Comparison of ENCODE assay signal across 11 cellular contexts in the genomic region with DNA sequence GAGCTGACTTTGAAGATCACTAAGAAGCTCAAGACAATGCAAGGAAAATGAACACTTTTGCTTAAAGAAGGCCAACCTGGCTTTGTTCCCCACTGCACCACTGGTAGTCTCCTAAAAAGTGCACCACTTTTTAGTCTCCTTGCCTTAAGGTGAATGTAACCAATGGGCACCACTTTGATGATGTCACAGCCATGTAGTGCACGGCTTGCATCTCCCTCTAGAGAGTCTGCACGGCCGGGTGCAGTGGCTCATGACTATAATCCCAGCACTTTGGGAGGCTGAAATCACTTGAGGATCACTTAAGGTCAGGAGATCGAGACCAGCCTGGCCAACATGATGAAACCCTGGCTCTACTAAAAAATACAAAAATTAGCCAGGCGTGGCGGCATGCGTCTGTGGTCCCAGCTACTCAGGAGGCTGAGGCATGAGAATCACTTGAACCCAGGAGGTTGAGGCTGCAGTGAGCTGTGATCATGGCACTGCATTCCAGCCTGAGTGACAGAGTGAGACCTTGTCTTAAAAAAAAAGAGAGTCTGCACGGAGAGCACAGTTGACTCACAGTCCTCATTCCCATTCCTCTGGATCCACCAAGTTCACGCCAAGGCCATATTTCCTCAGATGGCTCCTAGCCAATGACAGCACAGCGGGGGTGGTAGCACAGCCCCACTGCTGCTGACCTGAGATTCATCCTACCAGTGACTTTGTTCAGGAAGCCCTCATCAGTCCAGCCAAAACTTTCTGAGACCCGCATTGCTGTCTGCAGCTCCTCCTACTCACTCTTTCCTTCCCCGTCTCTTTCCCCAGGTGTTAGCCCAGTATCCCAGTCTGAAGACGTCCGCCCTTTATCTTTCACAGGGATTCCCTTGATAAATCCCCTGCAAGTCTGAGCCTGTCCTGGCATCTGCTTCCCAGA. TPM values are rescaled to one million over a fixed set of nuclear protein-coding genes. Genes with fewer than 3 reads are reported as not detected.
DNase-seq lines count a peak whose midpoint lies in the region; ATAC-seq, FAIRE-seq and TF ChIP-seq lines count a peak whose summit lies in the region.
"Had no signal": no experiment of that assay in that cellular context is flagged by ENCODE, and none has a peak within 500 bp of the region (broad histone marks: within the 10 kb centered on the region; RNA-seq: fewer than 3 reads in every experiment).

No MANE protein-coding gene starts in this region.

- peaks cover 2% of the 10 kb centered on the region for H3K27me3 Mint-ChIP-seq in astrocyte (ENCODE audit: low read depth, unreplicated experiment)
- H3K27me3 Mint-ChIP-seq in activated T-cell treated with anti-CD3 and anti-CD28 coated beads, Interleukin-2, amount 50 U/mL, for 72 hours (ENCODE audit: low read depth): peaks cover 11% of the 10 kb centered on the region
- peaks cover 8% of the 10 kb centered on the region for H3K27me3 Mint-ChIP-seq in activated CD4-positive, alpha-beta memory T cell treated with anti-CD3 and anti-CD28 coated beads, Interleukin-2, amount 10 ng/mL, durations not matched to agents 7 days and 5 days

- peaks cover 9% of the 10 kb centered on the region for H3K9me3 ChIP-seq in astrocyte (ENCODE audit: insufficient read depth, low read depth, low read length)
- no peaks in the 10 kb centered on the region for H3K9me3 ChIP-seq in left ventricle myocardium inferior (replicated peaks)
- H3K9me3 ChIP-seq in skeletal muscle tissue (ENCODE audit: control insufficient read depth in 3 of 3, low read length in 3 of 3): no peaks in the 10 kb centered on the region

- H4K20me1 ChIP-seq in astrocyte (ENCODE audit: insufficient read depth, low read length): no peaks in the 10 kb centered on the region

- peak overlapping the region; percentile 81 for H3K4me2 ChIP-seq in astrocyte (ENCODE audit: low read length)

- no peak overlapping the region for H3K27ac Mint-ChIP-seq in astrocyte (ENCODE audit: unreplicated experiment)
- no peak overlapping the region for H3K27ac Mint-ChIP-seq in activated T-cell treated with anti-CD3 and anti-CD28 coated beads, Interleukin-2, amount 50 U/mL, for 72 hours
- H3K27ac Mint-ChIP-seq in activated CD4-positive, alpha-beta memory T cell treated with anti-CD3 and anti-CD28 coated beads, Interleukin-2, amount 10 ng/mL, durations not matched to agents 7 days and 5 days: no peak overlapping the region
- H3K27ac Mint-ChIP-seq: activated naive CD8-positive, alpha-beta T cell treated with anti-CD3 and anti-CD28 coated beads, Interleukin-2, amount 10 ng/mL, durations not matched to agents 7 days and 5 days; T-helper 1 cell treated with Interleukin-12 subunit alpha and Interleukin-12 subunit beta and Interleukin-4 antibody, amounts not matched to agents 30 μg/mL and 1 μg/mL, for 36 hours had no signal

- H3K9ac ChIP-seq in astrocyte (ENCODE audit: low read length) (peak overlapping the region; percentile 74), skeletal muscle tissue (ENCODE audit: low read depth in 1 of 3, low read length in 3 of 3) (no peak overlapping the region)

- peaks cover 12% of the 10 kb centered on the region for H3K9me3 Mint-ChIP-seq in astrocyte (ENCODE audit: unreplicated experiment)
- H3K9me3 Mint-ChIP-seq in activated T-cell treated with anti-CD3 and anti-CD28 coated beads, Interleukin-2, amount 50 U/mL, for 72 hours: no peaks in the 10 kb centered on the region
- H3K9me3 Mint-ChIP-seq in activated CD4-positive, alpha-beta memory T cell treated with anti-CD3 and anti-CD28 coated beads, Interleukin-2, amount 10 ng/mL, durations not matched to agents 7 days and 5 days: no peaks in the 10 kb centered on the region
- H3K9me3 Mint-ChIP-seq: activated naive CD8-positive, alpha-beta T cell treated with anti-CD3 and anti-CD28 coated beads, Interleukin-2, amount 10 ng/mL, durations not matched to agents 7 days and 5 days; T-helper 1 cell treated with Interleukin-12 subunit alpha and Interleukin-12 subunit beta and Interleukin-4 antibody, amounts not matched to agents 30 μg/mL and 1 μg/mL, for 36 hours had no signal

- FAIRE-seq in astrocyte (lab: Jason Lieb, UNC): no peak

- peaks cover 20% of the 10 kb centered on the region for H3K4me1 Mint-ChIP-seq in astrocyte (ENCODE audit: low read depth, unreplicated experiment)
- H3K4me1 Mint-ChIP-seq in activated T-cell treated with anti-CD3 and anti-CD28 coated beads, Interleukin-2, amount 50 U/mL, for 72 hours (ENCODE audit: low read depth): no peaks in the 10 kb centered on the region
- no peaks in the 10 kb centered on the region for H3K4me1 Mint-ChIP-seq in activated CD4-positive, alpha-beta memory T cell treated with anti-CD3 and anti-CD28 coated beads, Interleukin-2, amount 10 ng/mL, durations not matched to agents 7 days and 5 days

- no peaks in the 10 kb centered on the region for H3K79me2 ChIP-seq in astrocyte (ENCODE audit: insufficient read depth, low read length)

- intact Hi-C loops in left ventricle myocardium inferior (cut with micrococcal nuclease): no loop called here

- H3K4me1 ChIP-seq in astrocyte (ENCODE audit: insufficient read depth, low read length): peaks cover 30% of the 10 kb centered on the region
- H3K4me1 ChIP-seq in left ventricle myocardium inferior: peaks cover 50% of the 10 kb centered on the region
- peaks cover 19 to 34% (median 29%) of the 10 kb centered on the region in 3 donors for H3K4me1 ChIP-seq in skeletal muscle tissue (ENCODE audit: control insufficient read depth in 3 of 3, insufficient read depth in 3 of 3, low read length in 3 of 3)

- no peak for ATAC-seq in activated T-cell treated with anti-CD3 and anti-CD28 coated beads, Interleukin-2, amount 50 U/mL, for 72 hours (replicated peaks in 1 of 2)
- no peak for ATAC-seq in HG03378 (IDR thresholded peaks at IDR 0.05; ENCODE audit: unreplicated experiment)

- peak; percentile 81 for DNase-seq in GM04503 (ENCODE audit: low read depth)
- peak; percentile 98 for DNase-seq in astrocyte (ENCODE audit: low read depth)
- DNase-seq in left ventricle myocardium inferior: peak; percentile 20
- DNase-seq in NCI-H1105 (lab: John Stamatoyannopoulos, UW): no peak
- no peak for DNase-seq in activated T-cell treated with anti-CD3 and anti-CD28 coated beads, Interleukin-2, amount 50 U/mL, for 72 hours
- no peak for DNase-seq in activated CD4-positive, alpha-beta memory T cell treated with anti-CD3 and anti-CD28 coated beads, Interleukin-2, amount 10 ng/mL, durations not matched to agents 7 days and 5 days
- DNase-seq: activated naive CD8-positive, alpha-beta T cell treated with anti-CD3 and anti-CD28 coated beads, Interleukin-2, amount 10 ng/mL, durations not matched to agents 7 days and 5 days; MV-4-11 had no signal

- H3K36me3 ChIP-seq in astrocyte (ENCODE audit: insufficient read depth, low read length) (no peaks in the 10 kb centered on the region), left ventricle myocardium inferior (no peaks in the 10 kb centered on the region), skeletal muscle tissue (ENCODE audit: control insufficient read depth in 3 of 3, insufficient read depth in 3 of 3, low read length in 3 of 3) (no peaks in the 10 kb centered on the region)

- H3K27me3 ChIP-seq in astrocyte (ENCODE audit: insufficient read depth, low read length): no peaks in the 10 kb centered on the region
- H3K27me3 ChIP-seq in left ventricle myocardium inferior (ENCODE audit: low read depth): no peaks in the 10 kb centered on the region
- H3K27me3 ChIP-seq in skeletal muscle tissue (ENCODE audit: control insufficient read depth in 3 of 3, insufficient read depth in 3 of 3, low read length in 3 of 3): no peaks in the 10 kb centered on the region

- H3K4me3 ChIP-seq in astrocyte (ENCODE audit: insufficient read depth, low read depth, low read length): peak overlapping the region; percentile 13
- H3K4me3 ChIP-seq in left ventricle myocardium inferior: no peak overlapping the region
- no peak overlapping the region for H3K4me3 ChIP-seq in skeletal muscle tissue (ENCODE audit: low read length in 3 of 3)

- H3K27ac ChIP-seq in astrocyte (ENCODE audit: low read depth, low read length) (peak overlapping the region; percentile 83), left ventricle myocardium inferior (replicated peaks) (peak overlapping the region; percentile 90), skeletal muscle tissue (ENCODE audit: low read depth, low read length) (peak overlapping the region; percentile 86)

- peak overlapping the region; percentile 40 for H2AFZ ChIP-seq in astrocyte (ENCODE audit: low read depth, low read length)

- CTCF ChIA-PET in activated CD4-positive, alpha-beta memory T cell treated with anti-CD3 and anti-CD28 coated beads, Interleukin-2, amount 10 ng/mL, durations not matched to agents 7 days and 5 days (lab: Charles Lee): no interaction called here

- TF ChIP-seq CTCF in astrocyte (IDR thresholded peaks at IDR 0.05; ENCODE audit: insufficient read depth, low read depth, low read length): no peak
- TF ChIP-seq CTCF in left ventricle myocardium inferior (IDR thresholded peaks at IDR 0.05; ENCODE audit: borderline replicate concordance): no peak

- no peaks in the 10 kb centered on the region for H3K36me3 Mint-ChIP-seq in astrocyte (ENCODE audit: low read depth, unreplicated experiment)
- no peaks in the 10 kb centered on the region for H3K36me3 Mint-ChIP-seq in activated T-cell treated with anti-CD3 and anti-CD28 coated beads, Interleukin-2, amount 50 U/mL, for 72 hours (ENCODE audit: insufficient read depth in 2 of 2)
- no peaks in the 10 kb centered on the region for H3K36me3 Mint-ChIP-seq in activated CD4-positive, alpha-beta memory T cell treated with anti-CD3 and anti-CD28 coated beads, Interleukin-2, amount 10 ng/mL, durations not matched to agents 7 days and 5 days (ENCODE audit: low read depth)
- H3K36me3 Mint-ChIP-seq: activated naive CD8-positive, alpha-beta T cell treated with anti-CD3 and anti-CD28 coated beads, Interleukin-2, amount 10 ng/mL, durations not matched to agents 7 days and 5 days had no signal

- POLR2A ChIA-PET in activated CD4-positive, alpha-beta memory T cell treated with anti-CD3 and anti-CD28 coated beads, Interleukin-2, amount 10 ng/mL, durations not matched to agents 7 days and 5 days (lab: Charles Lee): no interaction called here

- H3K4me3 Mint-ChIP-seq in astrocyte (ENCODE audit: unreplicated experiment): peak overlapping the region; percentile 58
- no peak overlapping the region for H3K4me3 Mint-ChIP-seq in activated T-cell treated with anti-CD3 and anti-CD28 coated beads, Interleukin-2, amount 50 U/mL, for 72 hours
- no peak overlapping the region for H3K4me3 Mint-ChIP-seq in activated CD4-positive, alpha-beta memory T cell treated with anti-CD3 and anti-CD28 coated beads, Interleukin-2, amount 10 ng/mL, durations not matched to agents 7 days and 5 days
- H3K4me3 Mint-ChIP-seq: activated naive CD8-positive, alpha-beta T cell treated with anti-CD3 and anti-CD28 coated beads, Interleukin-2, amount 10 ng/mL, durations not matched to agents 7 days and 5 days; T-helper 1 cell treated with Interleukin-12 subunit alpha and Interleukin-12 subunit beta and Interleukin-4 antibody, amounts not matched to agents 30 μg/mL and 1 μg/mL, for 36 hours had no signal

RNA-seq across cellular contexts. Expression of a gene that starts 16.5 kb away (rescaled TPM):
- total RNA-seq in astrocyte: 12.3 and 12.5 TPM in 2 replicates
- total RNA-seq in left ventricle myocardium inferior: 12.2 TPM
- total RNA-seq in skeletal muscle tissue: 18.3 TPM
- 1 to 10 TPM; 1.3 to 1.4 TPM for total RNA-seq in activated T-cell treated with anti-CD3 and anti-CD28 coated beads, Interleukin-2, amount 50 U/mL, for 72 hours
- 1 to 10 TPM; 2.0 to 2.6 TPM for total RNA-seq in activated CD4-positive, alpha-beta memory T cell treated with anti-CD3 and anti-CD28 coated beads, Interleukin-2, amount 10 ng/mL, durations not matched to agents 7 days and 5 days

RNA-seq across cellular contexts. Expression of a gene that starts 59.3 kb away (rescaled TPM):
- total RNA-seq in astrocyte (11.5 and 13.0 TPM in 2 replicates), left ventricle myocardium inferior (5.4 TPM), skeletal muscle tissue (23.0 TPM)
- 10 to 100 TPM; 16.9 to 19.0 TPM for total RNA-seq in activated T-cell treated with anti-CD3 and anti-CD28 coated beads, Interleukin-2, amount 50 U/mL, for 72 hours
- total RNA-seq in activated CD4-positive, alpha-beta memory T cell treated with anti-CD3 and anti-CD28 coated beads, Interleukin-2, amount 10 ng/mL, durations not matched to agents 7 days and 5 days: 10 to 100 TPM; 26.2 to 29.1 TPM

Comparison
In these comparisons a context has a peak if more than half of its experiments do, and no peak if none do; other contexts are left out.
1. DNase-seq: peak in GM04503 (single experiment), astrocyte (single experiment) and left ventricle myocardium inferior (single experiment); none in NCI-H1105 (single experiment), activated T-cell treated with anti-CD3 and anti-CD28 coated beads, Interleukin-2, amount 50 U/mL, for 72 hours (0 of 2) and activated CD4-positive, alpha-beta memory T cell treated with anti-CD3 and anti-CD28 coated beads, Interleukin-2, amount 10 ng/mL, durations not matched to agents 7 days and 5 days (single experiment).
2. Peak in every context shown above with its lines, with median percentiles within 50 percentile points of each other: H3K27ac ChIP-seq.